In genomic region chr9:34809504-34810186, GRCh38 we compare ENCODE assay signal across 1 cellular context.
TF ChIP-seq lines count a peak whose summit lies in the region.

No MANE protein-coding gene starts in this region.

TF ChIP-seq in K562, 482 proteins besides CTCF, POLR2A, EP300 and RAD21:
- TF ChIP-seq KAT2B (IDR thresholded peaks at IDR 0.05; ENCODE audit: low read depth, low read length) (no peak), E2F4 (CRISPR knock-in tag; IDR thresholded peaks at IDR 0.05; ENCODE audit: low read depth) (no peak), KLF10 (CRISPR knock-in tag; IDR thresholded peaks at IDR 0.05) (no peak), L3MBTL2 (IDR thresholded peaks at IDR 0.05) (peak; percentile 54), VEZF1 (CRISPR knock-in tag; IDR thresholded peaks at IDR 0.05) (no peak), MTF1 (CRISPR knock-in tag; IDR thresholded peaks at IDR 0.05; ENCODE audit: borderline replicate concordance) (no peak), DDX20 (tag; IDR thresholded peaks at IDR 0.05; ENCODE audit: low read depth) (no peak), POLR2AphosphoS5 (IDR thresholded peaks at IDR 0.05; ENCODE audit: control insufficient read depth, insufficient read depth, low read depth, low read length) (no peak)
- TF ChIP-seq, protein P1, sequence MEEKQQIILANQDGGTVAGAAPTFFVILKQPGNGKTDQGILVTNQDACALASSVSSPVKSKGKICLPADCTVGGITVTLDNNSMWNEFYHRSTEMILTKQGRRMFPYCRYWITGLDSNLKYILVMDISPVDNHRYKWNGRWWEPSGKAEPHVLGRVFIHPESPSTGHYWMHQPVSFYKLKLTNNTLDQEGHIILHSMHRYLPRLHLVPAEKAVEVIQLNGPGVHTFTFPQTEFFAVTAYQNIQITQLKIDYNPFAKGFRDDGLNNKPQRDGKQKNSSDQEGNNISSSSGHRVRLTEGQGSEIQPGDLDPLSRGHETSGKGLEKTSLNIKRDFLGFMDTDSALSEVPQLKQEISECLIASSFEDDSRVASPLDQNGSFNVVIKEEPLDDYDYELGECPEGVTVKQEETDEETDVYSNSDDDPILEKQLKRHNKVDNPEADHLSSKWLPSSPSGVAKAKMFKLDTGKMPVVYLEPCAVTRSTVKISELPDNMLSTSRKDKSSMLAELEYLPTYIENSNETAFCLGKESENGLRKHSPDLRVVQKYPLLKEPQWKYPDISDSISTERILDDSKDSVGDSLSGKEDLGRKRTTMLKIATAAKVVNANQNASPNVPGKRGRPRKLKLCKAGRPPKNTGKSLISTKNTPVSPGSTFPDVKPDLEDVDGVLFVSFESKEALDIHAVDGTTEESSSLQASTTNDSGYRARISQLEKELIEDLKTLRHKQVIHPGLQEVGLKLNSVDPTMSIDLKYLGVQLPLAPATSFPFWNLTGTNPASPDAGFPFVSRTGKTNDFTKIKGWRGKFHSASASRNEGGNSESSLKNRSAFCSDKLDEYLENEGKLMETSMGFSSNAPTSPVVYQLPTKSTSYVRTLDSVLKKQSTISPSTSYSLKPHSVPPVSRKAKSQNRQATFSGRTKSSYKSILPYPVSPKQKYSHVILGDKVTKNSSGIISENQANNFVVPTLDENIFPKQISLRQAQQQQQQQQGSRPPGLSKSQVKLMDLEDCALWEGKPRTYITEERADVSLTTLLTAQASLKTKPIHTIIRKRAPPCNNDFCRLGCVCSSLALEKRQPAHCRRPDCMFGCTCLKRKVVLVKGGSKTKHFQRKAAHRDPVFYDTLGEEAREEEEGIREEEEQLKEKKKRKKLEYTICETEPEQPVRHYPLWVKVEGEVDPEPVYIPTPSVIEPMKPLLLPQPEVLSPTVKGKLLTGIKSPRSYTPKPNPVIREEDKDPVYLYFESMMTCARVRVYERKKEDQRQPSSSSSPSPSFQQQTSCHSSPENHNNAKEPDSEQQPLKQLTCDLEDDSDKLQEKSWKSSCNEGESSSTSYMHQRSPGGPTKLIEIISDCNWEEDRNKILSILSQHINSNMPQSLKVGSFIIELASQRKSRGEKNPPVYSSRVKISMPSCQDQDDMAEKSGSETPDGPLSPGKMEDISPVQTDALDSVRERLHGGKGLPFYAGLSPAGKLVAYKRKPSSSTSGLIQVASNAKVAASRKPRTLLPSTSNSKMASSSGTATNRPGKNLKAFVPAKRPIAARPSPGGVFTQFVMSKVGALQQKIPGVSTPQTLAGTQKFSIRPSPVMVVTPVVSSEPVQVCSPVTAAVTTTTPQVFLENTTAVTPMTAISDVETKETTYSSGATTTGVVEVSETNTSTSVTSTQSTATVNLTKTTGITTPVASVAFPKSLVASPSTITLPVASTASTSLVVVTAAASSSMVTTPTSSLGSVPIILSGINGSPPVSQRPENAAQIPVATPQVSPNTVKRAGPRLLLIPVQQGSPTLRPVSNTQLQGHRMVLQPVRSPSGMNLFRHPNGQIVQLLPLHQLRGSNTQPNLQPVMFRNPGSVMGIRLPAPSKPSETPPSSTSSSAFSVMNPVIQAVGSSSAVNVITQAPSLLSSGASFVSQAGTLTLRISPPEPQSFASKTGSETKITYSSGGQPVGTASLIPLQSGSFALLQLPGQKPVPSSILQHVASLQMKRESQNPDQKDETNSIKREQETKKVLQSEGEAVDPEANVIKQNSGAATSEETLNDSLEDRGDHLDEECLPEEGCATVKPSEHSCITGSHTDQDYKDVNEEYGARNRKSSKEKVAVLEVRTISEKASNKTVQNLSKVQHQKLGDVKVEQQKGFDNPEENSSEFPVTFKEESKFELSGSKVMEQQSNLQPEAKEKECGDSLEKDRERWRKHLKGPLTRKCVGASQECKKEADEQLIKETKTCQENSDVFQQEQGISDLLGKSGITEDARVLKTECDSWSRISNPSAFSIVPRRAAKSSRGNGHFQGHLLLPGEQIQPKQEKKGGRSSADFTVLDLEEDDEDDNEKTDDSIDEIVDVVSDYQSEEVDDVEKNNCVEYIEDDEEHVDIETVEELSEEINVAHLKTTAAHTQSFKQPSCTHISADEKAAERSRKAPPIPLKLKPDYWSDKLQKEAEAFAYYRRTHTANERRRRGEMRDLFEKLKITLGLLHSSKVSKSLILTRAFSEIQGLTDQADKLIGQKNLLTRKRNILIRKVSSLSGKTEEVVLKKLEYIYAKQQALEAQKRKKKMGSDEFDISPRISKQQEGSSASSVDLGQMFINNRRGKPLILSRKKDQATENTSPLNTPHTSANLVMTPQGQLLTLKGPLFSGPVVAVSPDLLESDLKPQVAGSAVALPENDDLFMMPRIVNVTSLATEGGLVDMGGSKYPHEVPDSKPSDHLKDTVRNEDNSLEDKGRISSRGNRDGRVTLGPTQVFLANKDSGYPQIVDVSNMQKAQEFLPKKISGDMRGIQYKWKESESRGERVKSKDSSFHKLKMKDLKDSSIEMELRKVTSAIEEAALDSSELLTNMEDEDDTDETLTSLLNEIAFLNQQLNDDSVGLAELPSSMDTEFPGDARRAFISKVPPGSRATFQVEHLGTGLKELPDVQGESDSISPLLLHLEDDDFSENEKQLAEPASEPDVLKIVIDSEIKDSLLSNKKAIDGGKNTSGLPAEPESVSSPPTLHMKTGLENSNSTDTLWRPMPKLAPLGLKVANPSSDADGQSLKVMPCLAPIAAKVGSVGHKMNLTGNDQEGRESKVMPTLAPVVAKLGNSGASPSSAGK (IDR thresholded peaks at IDR 0.05) = peak; percentile 47; the same call in 1 of the 2 replicates
